Comparison of ENCODE assay signal across 20 cellular contexts in genomic region chr15:65863106-65863505, GRCh38. TPM values are rescaled to one million over a fixed set of nuclear protein-coding genes. Genes with fewer than 3 reads are reported as not detected.
DNase-seq lines count a peak whose midpoint lies in the region; ATAC-seq, FAIRE-seq and TF ChIP-seq lines count a peak whose summit lies in the region.
"Had no signal": no experiment of that assay in that cellular context is flagged by ENCODE, and none has a peak within 500 bp of the region (broad histone marks: within the 10 kb centered on the region; RNA-seq: fewer than 3 reads in every experiment).

No MANE protein-coding gene starts in this region.

- no peak overlapping the region for H3K4me2 ChIP-seq in mammary epithelial cell (ENCODE audit: insufficient read depth, low read depth, low read length)
- no peak overlapping the region for H3K4me2 ChIP-seq in PC-3 (ENCODE audit: low read length)
- H3K4me2 ChIP-seq in keratinocyte (ENCODE audit: control insufficient read depth, extremely low read depth, insufficient read depth, low read depth, low read length), result no peak overlapping the region
- H3K4me2 ChIP-seq: PC-9 had no signal

- dilution Hi-C loops in mammary epithelial cell (cut with HindIII; ENCODE audit: low sequenced_read_pairs), result no loop called here
- dilution Hi-C loops in keratinocyte (cut with MboI; ENCODE audit: extremely low pct_ligation_motif_present, low sequenced_read_pairs), result no loop called here

- intact Hi-C loops in mammary epithelial cell (cut with micrococcal nuclease) (no loop called here), breast epithelium (cut with DNase I; ENCODE audit: low total_unique reads) (no loop called here), PC-3 (cut with micrococcal nuclease) (no loop called here)

- H3K79me2 ChIP-seq in mammary epithelial cell (ENCODE audit: insufficient read depth, low read length), result no peaks in the 10 kb centered on the region
- no peaks in the 10 kb centered on the region for H3K79me2 ChIP-seq in PC-3 (ENCODE audit: low read length)
- H3K79me2 ChIP-seq in keratinocyte (ENCODE audit: control insufficient read depth, insufficient read depth, low read length), result no peaks in the 10 kb centered on the region

- H3F3A ChIP-seq in PC-3 (ENCODE audit: low read length, unreplicated experiment), result no peaks in the 10 kb centered on the region

- no peaks in the 10 kb centered on the region for H4K20me1 ChIP-seq in mammary epithelial cell (ENCODE audit: insufficient read depth, low read length)
- no peaks in the 10 kb centered on the region for H4K20me1 ChIP-seq in PC-3 (ENCODE audit: low read length)
- H4K20me1 ChIP-seq in keratinocyte (ENCODE audit: control insufficient read depth, extremely low read depth, insufficient read depth, low read length), result no peaks in the 10 kb centered on the region

- H3K9me1 ChIP-seq in keratinocyte (ENCODE audit: control insufficient read depth, extremely low read depth, insufficient read depth, low read length), result no peaks in the 10 kb centered on the region

- TF ChIP-seq POLR2A in breast epithelium (IDR thresholded peaks at IDR 0.05), result no peak

- H3K36me3 ChIP-seq in mammary epithelial cell (ENCODE audit: insufficient read depth, low read length) (no peaks in the 10 kb centered on the region), breast epithelium (no peaks in the 10 kb centered on the region), PC-3 (ENCODE audit: low read depth, low read length) (no peaks in the 10 kb centered on the region), keratinocyte (ENCODE audit: control insufficient read depth in 2 of 2, extremely low read depth in 1 of 2, insufficient read depth in 2 of 2, low read length in 2 of 2) (no peaks in the 10 kb centered on the region)
- H3K36me3 ChIP-seq: colonic mucosa, HAP-1, suprapubic skin had no signal

- H2AFZ ChIP-seq in mammary epithelial cell (ENCODE audit: low read depth, low read length), result peak overlapping the region; percentile 30
- H2AFZ ChIP-seq in PC-3 (ENCODE audit: low read length), result peak overlapping the region; percentile 42
- H2AFZ ChIP-seq in keratinocyte (ENCODE audit: control insufficient read depth, low read length), result peak overlapping the region; percentile 3
- H2AFZ ChIP-seq: PC-9 had no signal

- H3K27me3 ChIP-seq in mammary epithelial cell (ENCODE audit: insufficient read depth, low read length) (no peaks in the 10 kb centered on the region), breast epithelium (no peaks in the 10 kb centered on the region), PC-3 (ENCODE audit: low read length) (no peaks in the 10 kb centered on the region), keratinocyte (ENCODE audit: control insufficient read depth, extremely low read depth, insufficient read depth, low read length) (peaks cover 3% of the 10 kb centered on the region)
- H3K27me3 ChIP-seq: colonic mucosa, suprapubic skin had no signal

- H3K4me1 ChIP-seq in mammary epithelial cell (ENCODE audit: insufficient read depth, low read length) (no peaks in the 10 kb centered on the region), breast epithelium (no peaks in the 10 kb centered on the region), PC-3 (ENCODE audit: insufficient read depth, low read length) (no peaks in the 10 kb centered on the region), keratinocyte (ENCODE audit: control insufficient read depth, extremely low read depth, insufficient read depth, low read length) (no peaks in the 10 kb centered on the region)
- H3K4me1 ChIP-seq: colonic mucosa, suprapubic skin had no signal

- POLR2A ChIA-PET in PC-3 (lab: Charles Lee; ENCODE audit: unreplicated experiment), result no interaction called here

- in situ Hi-C loops in mammary epithelial cell (cut with MboI; ENCODE audit: low sequenced_read_pairs in 2 of 2), result no loop called here
- in situ Hi-C loops in GM13977 (cut with MboI; ENCODE audit: low pct_unique_long_range_greater_than_20kb, low sequenced_read_pairs, unreplicated experiment), result no loop called here

- no peak for TF ChIP-seq CTCF in mammary epithelial cell (conservative IDR thresholded peaks at IDR 0.05 in 1 of 2, IDR thresholded peaks at IDR 0.05 in 1 of 2; ENCODE audit: extremely low read depth in 1 of 2, insufficient read depth in 1 of 2, low read depth in 1 of 2, low read length in 2 of 2)
- no peak for TF ChIP-seq CTCF in breast epithelium (IDR thresholded peaks at IDR 0.05)
- TF ChIP-seq CTCF in PC-3 (conservative IDR thresholded peaks at IDR 0.05; ENCODE audit: low read depth, low read length), result no peak
- TF ChIP-seq CTCF in keratinocyte (optimal IDR thresholded peaks at IDR 0.05 in 1 of 3, IDR thresholded peaks at IDR 0.05 in 1 of 3, conservative IDR thresholded peaks at IDR 0.05 in 1 of 3; ENCODE audit: extremely low read depth in 1 of 3, insufficient read depth in 2 of 3, low read length in 3 of 3), result no peak
- TF ChIP-seq CTCF in GM13977 (IDR thresholded peaks at IDR 0.05; ENCODE audit: extremely low read depth, insufficient read depth, missing control alignments), result no peak

- FAIRE-seq in keratinocyte (lab: Jason Lieb, UNC), result no peak
- FAIRE-seq: bronchial epithelial cell, D721Med had no signal

- ATAC-seq in PC-3 (no peak), GM21390 (IDR thresholded peaks at IDR 0.05; ENCODE audit: unreplicated experiment) (no peak)

- no peak overlapping the region for H3K9ac ChIP-seq in mammary epithelial cell (ENCODE audit: insufficient read depth, low read length)
- no peak overlapping the region for H3K9ac ChIP-seq in PC-3 (ENCODE audit: low read length)
- no peak overlapping the region for H3K9ac ChIP-seq in keratinocyte (ENCODE audit: control insufficient read depth, extremely low read depth, insufficient read depth, low read length)

- 85% methylated on average over 6 of the region's 6 CpGs for WGBS in mammary epithelial cell (ENCODE audit: low coverage, missing lambda C conversion rate)

- CTCF ChIA-PET in mammary epithelial cell (lab: Charles Lee; ENCODE audit: low non-redundant PET), result interaction anchor here (0.6 kb wide), 1 partner anchor 117 kb away, joined by 8 read pairs; no protein-coding TSS in a partner anchor
- CTCF ChIA-PET in PC-3 (lab: Charles Lee), result interaction anchor here (1.4 kb wide), 1 partner anchor 30 kb away, joined by 3 read pairs; no protein-coding TSS in a partner anchor

- no TSS peak for BruUV-seq in mammary epithelial cell (replicated peaks; lab: Mats Ljungman, UMichigan)
- BruUV-seq in PC-3 (replicated peaks; lab: Mats Ljungman, UMichigan), result no TSS peak

- no peak for DNase-seq in mammary epithelial cell
- no peak for DNase-seq in breast epithelium (ENCODE audit: low spot score in 2 of 2)
- no peak for DNase-seq in PC-3
- DNase-seq in keratinocyte (ENCODE audit: low read depth, low spot score), result no peak
- DNase-seq in superior temporal gyrus (ENCODE audit: extremely low spot score), result no peak
- no peak for DNase-seq in GM13977 (ENCODE audit: low spot score)
- no peak for DNase-seq in activated CD4-positive, CD25-positive, alpha-beta regulatory T cell treated with anti-CD3 and anti-CD28 coated beads, Interleukin-2, amount 50 U/mL, for 72 hours
- DNase-seq: amniotic stem cell, NCI-H1436 treated with DMSO at 0.1 percent for 48 hours, posterior cingulate gyrus, T-helper 9 cell had no signal

- no peaks in the 10 kb centered on the region for H3K9me2 ChIP-seq in PC-3 (replicated peaks; ENCODE audit: low read length)

- no peak overlapping the region for H3K4me3 ChIP-seq in mammary epithelial cell (replicated peaks in 1 of 3; ENCODE audit: insufficient read depth in 1 of 3, low read depth in 2 of 3, low read length in 3 of 3)
- H3K4me3 ChIP-seq in breast epithelium, result no peak overlapping the region
- H3K4me3 ChIP-seq in PC-3 (ENCODE audit: low read length), result no peak overlapping the region
- no peak overlapping the region for H3K4me3 ChIP-seq in keratinocyte (ENCODE audit: control insufficient read depth in 2 of 3, extremely low read depth in 1 of 3, insufficient read depth in 2 of 3, low read depth in 1 of 3, low read length in 3 of 3)
- H3K4me3 ChIP-seq: colonic mucosa, HAP-1, lung, PC-9, suprapubic skin had no signal

- H3K27ac ChIP-seq in mammary epithelial cell (ENCODE audit: insufficient read depth, low read depth, low read length) (no peak overlapping the region), breast epithelium (no peak overlapping the region), PC-3 (ENCODE audit: low read length) (no peak overlapping the region), keratinocyte (ENCODE audit: control insufficient read depth, insufficient read depth, low read length) (no peak overlapping the region)
- H3K27ac ChIP-seq: colonic mucosa, PC-9, suprapubic skin, VCaP had no signal

- no peaks in the 10 kb centered on the region for H3K9me3 ChIP-seq in mammary epithelial cell (replicated peaks; ENCODE audit: insufficient read depth, low read length)
- no peaks in the 10 kb centered on the region for H3K9me3 ChIP-seq in breast epithelium
- no peaks in the 10 kb centered on the region for H3K9me3 ChIP-seq in PC-3 (ENCODE audit: low read length)
- H3K9me3 ChIP-seq in keratinocyte (ENCODE audit: control insufficient read depth, low read depth, low read length), result no peaks in the 10 kb centered on the region
- H3K9me3 ChIP-seq: colonic mucosa, HAP-1, suprapubic skin had no signal

RNA-seq across cellular contexts. Expression of gene RAB11A, which starts 6.2 kb away (rescaled TPM):
- total RNA-seq in mammary epithelial cell (100 to 1,000 TPM; 215 to 220 TPM), breast epithelium (100 to 1,000 TPM; 108 to 156 (median 147) TPM), PC-3 (2014; rRNA removed) (123 and 171 TPM in 2 replicates)
- polyA plus RNA-seq in mammary epithelial cell (498 TPM), keratinocyte (356 to 649 TPM (median 537 TPM) in 3 replicates)
- polyA minus RNA-seq in mammary epithelial cell (220 TPM), keratinocyte (116 to 357 TPM (median 214 TPM) in 3 replicates)
- 542 TPM for polyA plus RNA-seq in keratinocyte (2011; ENCODE audit: low read depth)
- 603 and 936 TPM in 2 replicates for polyA plus RNA-seq in keratinocyte (2011; cell fraction: cytosol; rRNA removed)
- 444 and 474 TPM in 2 replicates for polyA plus RNA-seq in keratinocyte (2011; cell fraction: nucleus; rRNA removed)
- 359 and 594 TPM in 2 replicates for polyA plus RNA-seq in keratinocyte (2012; ENCODE audit: low replicate concordance)
- polyA minus RNA-seq in keratinocyte (2011; cell fraction: cytosol; rRNA and poly(A)+ RNA removed), result 89.8 TPM
- polyA minus RNA-seq in keratinocyte (2011; cell fraction: nucleus; rRNA and poly(A)+ RNA removed), result 21.9 and 103 TPM in 2 replicates
